In genomic region chr5:150778103-150778516, GRCh38 we compare ENCODE assay signal across 1 cellular context.
TF ChIP-seq lines count a peak whose summit lies in the region.

No MANE protein-coding gene starts in this region.

TF ChIP-seq in GM23338, 12 proteins besides CTCF, POLR2A, EP300 and RAD21 (continued from another document):
- TF ChIP-seq ZNF462 (CRISPR knock-in tag; IDR thresholded peaks at IDR 0.05) (no peak), CREB1 (CRISPR knock-in tag; IDR thresholded peaks at IDR 0.05; ENCODE audit: low read depth) (no peak), ETS1 (IDR thresholded peaks at IDR 0.05) (no peak), EZH2phosphoT487 (IDR thresholded peaks at IDR 0.05; ENCODE audit: unreplicated experiment) (no peak), STAT1 (IDR thresholded peaks at IDR 0.05; ENCODE audit: unreplicated experiment) (no peak), ZNF331 (CRISPR knock-in tag; IDR thresholded peaks at IDR 0.05; ENCODE audit: low read depth) (no peak)
TF ChIP-seq in GM23338: peak in this region for 0.
